Comparison of ENCODE assay signal across 1 cellular context in genomic region chr1:37859507-37860345, GRCh38.
TF ChIP-seq lines count a peak whose summit lies in the region.

Gene MTF1, minus strand, starts transcription at chr1:37859592. Its CDS starts 1,934 bp downstream, at chr1:37857658.

TF ChIP-seq in HepG2, 621 proteins besides CTCF, POLR2A, EP300 and RAD21 (continued from another document and continues in another):
- TF ChIP-seq IKZF5 (CRISPR knock-in tag; IDR thresholded peaks at IDR 0.05) (no peak; the same call in none of the 2 replicates), TBX3 (IDR thresholded peaks at IDR 0.05; ENCODE audit: borderline replicate concordance) (no peak; the same call in 1 of the 2 replicates), MZF1 (CRISPR knock-in tag; IDR thresholded peaks at IDR 0.05; ENCODE audit: borderline replicate concordance) (no peak), RELA (CRISPR knock-in tag; IDR thresholded peaks at IDR 0.05) (no peak), NR3C1 (CRISPR knock-in tag; IDR thresholded peaks at IDR 0.05) (no peak), MXD1 (CRISPR knock-in tag; IDR thresholded peaks at IDR 0.05) (peak; percentile 97; the same call in 1 of the 2 replicates), REL (CRISPR knock-in tag; conservative IDR thresholded peaks at IDR 0.05) (no peak), ZNF121 (CRISPR knock-in tag; IDR thresholded peaks at IDR 0.05) (peak; percentile 40; the same call in 1 of the 2 replicates), ZNF557 (CRISPR knock-in tag; IDR thresholded peaks at IDR 0.05) (no peak), CEBPG (CRISPR knock-in tag; IDR thresholded peaks at IDR 0.05) (no peak; the same call in 1 of the 2 replicates), AKNA (CRISPR knock-in tag; IDR thresholded peaks at IDR 0.05; ENCODE audit: borderline replicate concordance) (no peak), ZNF672 (CRISPR knock-in tag; IDR thresholded peaks at IDR 0.05) (no peak), HOXA3 (CRISPR knock-in tag; IDR thresholded peaks at IDR 0.05) (peak; percentile 63; the same call in 1 of the 2 replicates), ZNF333 (CRISPR knock-in tag; IDR thresholded peaks at IDR 0.05; ENCODE audit: borderline replicate concordance) (peak; percentile 30; the same call in 1 of the 2 replicates), PPARG (CRISPR knock-in tag; conservative IDR thresholded peaks at IDR 0.05) (0 out of 2 replicates have a peak, but pooled peaks have one; percentile 21), ISX (CRISPR knock-in tag; conservative IDR thresholded peaks at IDR 0.05) (no peak), SIN3A (IDR thresholded peaks at IDR 0.05; ENCODE audit: borderline replicate concordance, low read depth, low read length) (peak; percentile 15; the same call in 1 of the 2 replicates), SMARCC2 (IDR thresholded peaks at IDR 0.05) (no peak), SOX13 (IDR thresholded peaks at IDR 0.05) (no peak), SOX13 (CRISPR knock-in tag; conservative IDR thresholded peaks at IDR 0.05 in 1 of 2, IDR thresholded peaks at IDR 0.05 in 1 of 2) (no peak; a peak in 1 of 4 replicates), MNT (IDR thresholded peaks at IDR 0.05) (peak; percentile 26), GMEB2 (CRISPR knock-in tag; IDR thresholded peaks at IDR 0.05; ENCODE audit: low read depth) (no peak), SATB2 (CRISPR knock-in tag; IDR thresholded peaks at IDR 0.05) (no peak), NCOR1 (IDR thresholded peaks at IDR 0.05; ENCODE audit: borderline replicate concordance, low read length) (no peak), SMAD3 (CRISPR knock-in tag; IDR thresholded peaks at IDR 0.05) (peak; percentile 16; the same call in 1 of the 2 replicates), PRPF4 (IDR thresholded peaks at IDR 0.05; ENCODE audit: low read depth, low read length, poor library complexity, severe bottlenecking) (no peak), MED1 (CRISPR knock-in tag; IDR thresholded peaks at IDR 0.05) (peak; percentile 24; the same call in 1 of the 2 replicates), NFIB (CRISPR knock-in tag; IDR thresholded peaks at IDR 0.05; ENCODE audit: borderline replicate concordance) (no peak), SRY (CRISPR knock-in tag; IDR thresholded peaks at IDR 0.05) (no peak), ZNF331 (CRISPR knock-in tag; IDR thresholded peaks at IDR 0.05) (no peak; the same call in 1 of the 2 replicates), GTF3A (CRISPR knock-in tag; conservative IDR thresholded peaks at IDR 0.05) (peak; percentile 82; the same call in 1 of the 2 replicates), ZNF337 (CRISPR knock-in tag; IDR thresholded peaks at IDR 0.05; ENCODE audit: borderline replicate concordance, low read depth) (no peak), ATF5 (CRISPR knock-in tag; IDR thresholded peaks at IDR 0.05; ENCODE audit: low read depth) (no peak), AGO2 (optimal IDR thresholded peaks at IDR 0.05; ENCODE audit: low read depth, low read length) (peak; percentile 93), ZZZ3 (CRISPR knock-in tag; IDR thresholded peaks at IDR 0.05; ENCODE audit: borderline replicate concordance) (0 out of 2 replicates have a peak, but pooled peaks have one; percentile 26), ZNF713 (CRISPR knock-in tag; IDR thresholded peaks at IDR 0.05) (no peak; the same call in 1 of the 2 replicates), KLF16 (CRISPR knock-in tag; IDR thresholded peaks at IDR 0.05) (peak in 1 of 2 experiments; percentile 50; a peak in 2 of 4 replicates), ZBTB39 (CRISPR knock-in tag; IDR thresholded peaks at IDR 0.05) (peak; percentile 65; the same call in 1 of the 2 replicates), HHEX (CRISPR knock-in tag; IDR thresholded peaks at IDR 0.05) (no peak), NCOA2 (CRISPR knock-in tag; IDR thresholded peaks at IDR 0.05) (no peak), ARID2 (CRISPR knock-in tag; IDR thresholded peaks at IDR 0.05; ENCODE audit: borderline replicate concordance) (0 out of 2 replicates have a peak, but pooled peaks have one; percentile 33), ZNF501 (CRISPR knock-in tag; IDR thresholded peaks at IDR 0.05) (peak; percentile 71), DNMT3B (CRISPR knock-in tag; conservative IDR thresholded peaks at IDR 0.05) (no peak), FOXK2 (IDR thresholded peaks at IDR 0.05) (no peak), NFKB2 (CRISPR knock-in tag; IDR thresholded peaks at IDR 0.05; ENCODE audit: borderline replicate concordance) (no peak; the same call in 1 of the 2 replicates), DZIP1 (CRISPR knock-in tag; IDR thresholded peaks at IDR 0.05) (no peak), AGO1 (IDR thresholded peaks at IDR 0.05; ENCODE audit: low read depth, low read length, poor library complexity, severe bottlenecking) (peak; percentile 73), POLR2AphosphoS5 (IDR thresholded peaks at IDR 0.05; ENCODE audit: low read depth, low read length) (peak; percentile 81), TEAD3 (CRISPR knock-in tag; optimal IDR thresholded peaks at IDR 0.05; ENCODE audit: borderline replicate concordance) (peak; percentile 15), RBFOX2 (IDR thresholded peaks at IDR 0.05; ENCODE audit: low read depth, low read length) (peak; percentile 94), MTF2 (CRISPR knock-in tag; IDR thresholded peaks at IDR 0.05; ENCODE audit: borderline replicate concordance) (no peak; the same call in 1 of the 2 replicates), ZFP82 (CRISPR knock-in tag; IDR thresholded peaks at IDR 0.05; ENCODE audit: borderline replicate concordance) (no peak), ATF7-NPFF (CRISPR knock-in tag; IDR thresholded peaks at IDR 0.05; ENCODE audit: low read depth) (no peak), ZFP36 (IDR thresholded peaks at IDR 0.05; ENCODE audit: borderline replicate concordance, low read depth, low read length, partially characterized antibody) (no peak)
